In genomic region chr16:29922326-29922725, GRCh38 we compare ENCODE assay signal across 23 cellular contexts. TPM values are rescaled to one million over a fixed set of nuclear protein-coding genes. Genes with fewer than 3 reads are reported as not detected.
DNase-seq lines count a peak whose midpoint lies in the region; FAIRE-seq and TF ChIP-seq lines count a peak whose summit lies in the region.
"Had no signal": no experiment of that assay in that cellular context is flagged by ENCODE, and none has a peak within 500 bp of the region (broad histone marks: within the 10 kb centered on the region; RNA-seq: fewer than 3 reads in every experiment).

No MANE protein-coding gene starts in this region.

- H3K4me1 Mint-ChIP-seq in activated T-cell treated with anti-CD3 and anti-CD28 coated beads, Interleukin-2, amount 50 U/mL, for 24 hours (ENCODE audit: low read depth), result peaks cover 42% of the 10 kb centered on the region
- H3K4me1 Mint-ChIP-seq in astrocyte (ENCODE audit: low read depth, unreplicated experiment), result peaks cover 9% of the 10 kb centered on the region
- peaks cover 30% of the 10 kb centered on the region for H3K4me1 Mint-ChIP-seq in nephron

- peaks cover 16% of the 10 kb centered on the region for H4K20me1 ChIP-seq in astrocyte (ENCODE audit: insufficient read depth, low read length)

- H3K27ac Mint-ChIP-seq in activated T-cell treated with anti-CD3 and anti-CD28 coated beads, Interleukin-2, amount 50 U/mL, for 24 hours, result peak overlapping the region; percentile 22
- no peak overlapping the region for H3K27ac Mint-ChIP-seq in astrocyte (ENCODE audit: unreplicated experiment)
- H3K27ac Mint-ChIP-seq in nephron, result no peak overlapping the region
- H3K27ac Mint-ChIP-seq: GM23338 had no signal

- H3K27ac ChIP-seq in astrocyte (ENCODE audit: low read depth, low read length), result no peak overlapping the region
- H3K27ac ChIP-seq in testis, result peak overlapping the region; percentile 64 to 65
- H3K27ac ChIP-seq: PC-9 had no signal

- H3K79me2 ChIP-seq in astrocyte (ENCODE audit: insufficient read depth, low read length), result peaks cover 29% of the 10 kb centered on the region

- FAIRE-seq in astrocyte (lab: Jason Lieb, UNC), result no peak
- FAIRE-seq: GM18507 had no signal

- no peak overlapping the region for H2AFZ ChIP-seq in astrocyte (ENCODE audit: low read depth, low read length)
- H2AFZ ChIP-seq: GM23338, PC-9 had no signal

- no peaks in the 10 kb centered on the region for H3K9me3 ChIP-seq in astrocyte (ENCODE audit: insufficient read depth, low read depth, low read length)
- no peaks in the 10 kb centered on the region for H3K9me3 ChIP-seq in testis
- H3K9me3 ChIP-seq: BE2C, MG63 had no signal

- no peak for TF ChIP-seq POLR2A in testis (IDR thresholded peaks at IDR 0.05)

- no peak for TF ChIP-seq CTCF in astrocyte (IDR thresholded peaks at IDR 0.05; ENCODE audit: insufficient read depth, low read depth, low read length)
- TF ChIP-seq CTCF in nephron (IDR thresholded peaks at IDR 0.05; ENCODE audit: unreplicated experiment in 3 of 3), result no peak
- TF ChIP-seq CTCF in testis (IDR thresholded peaks at IDR 0.05), result no peak

- H3K9ac ChIP-seq in astrocyte (ENCODE audit: low read length), result no peak overlapping the region

- H3K4me3 Mint-ChIP-seq in activated T-cell treated with anti-CD3 and anti-CD28 coated beads, Interleukin-2, amount 50 U/mL, for 24 hours, result no peak overlapping the region
- H3K4me3 Mint-ChIP-seq in astrocyte (ENCODE audit: unreplicated experiment), result peak overlapping the region; percentile 20
- H3K4me3 Mint-ChIP-seq in nephron, result peak overlapping the region in 2 of 3 experiments; percentile 35 to 65
- H3K4me3 Mint-ChIP-seq: CD14-positive monocyte, H9 had no signal

- H3K36me3 ChIP-seq in astrocyte (ENCODE audit: insufficient read depth, low read length) (peaks cover 13% of the 10 kb centered on the region), testis (ENCODE audit: low read depth, missing control alignments) (peaks cover 2% of the 10 kb centered on the region)
- H3K36me3 ChIP-seq: BE2C had no signal

- no peaks in the 10 kb centered on the region for H3K9me3 Mint-ChIP-seq in activated T-cell treated with anti-CD3 and anti-CD28 coated beads, Interleukin-2, amount 50 U/mL, for 24 hours
- no peaks in the 10 kb centered on the region for H3K9me3 Mint-ChIP-seq in astrocyte (ENCODE audit: unreplicated experiment)
- H3K9me3 Mint-ChIP-seq in nephron, result no peaks in the 10 kb centered on the region
- H3K9me3 Mint-ChIP-seq: CD14-positive monocyte, GM23338, H9 had no signal

- H3K4me3 ChIP-seq in astrocyte (ENCODE audit: insufficient read depth, low read depth, low read length) (no peak overlapping the region), testis (no peak overlapping the region)
- H3K4me3 ChIP-seq: GM23338, MG63, PC-9 had no signal

- no peak overlapping the region for H3K4me2 ChIP-seq in astrocyte (ENCODE audit: low read length)
- H3K4me2 ChIP-seq: GM23338, PC-9 had no signal

- intact Hi-C loops in testis (cut with DNase I; ENCODE audit: low total_unique reads), result no loop called here

- H3K27me3 Mint-ChIP-seq in activated T-cell treated with anti-CD3 and anti-CD28 coated beads, Interleukin-2, amount 50 U/mL, for 24 hours, result no peaks in the 10 kb centered on the region
- H3K27me3 Mint-ChIP-seq in astrocyte (ENCODE audit: low read depth, unreplicated experiment) (no peaks in the 10 kb centered on the region), nephron (ENCODE audit: low read depth) (no peaks in the 10 kb centered on the region)

- DNase-seq in activated T-cell treated with anti-CD3 and anti-CD28 coated beads, Interleukin-2, amount 50 U/mL, for 24 hours, result no peak
- no peak for DNase-seq in activated T-cell treated with anti-CD3 and anti-CD28 coated beads, Interleukin-2, amount 50 U/mL, for 1 hour
- no peak for DNase-seq in astrocyte (ENCODE audit: low read depth)
- peak; percentile 61 for DNase-seq in testis
- no peak for DNase-seq in dermis blood vessel endothelial cell
- DNase-seq in GF-D8 (lab: John Stamatoyannopoulos, UW), result no peak
- DNase-seq in NCI-H446 (lab: John Stamatoyannopoulos, UW), result no peak
- DNase-seq: 8988T, ACHN, BE2C, Calu3, H9, KBM-7, MG63, NCI-H1105 treated with DMSO at 0.1 percent for 48 hours, NCI-H2029, NCI-H446 treated with DMSO at 0.1 percent for 48 hours, NCI-H526, PC-9 had no signal

- H3K27me3 ChIP-seq in astrocyte (ENCODE audit: insufficient read depth, low read length) (no peaks in the 10 kb centered on the region), testis (no peaks in the 10 kb centered on the region)
- H3K27me3 ChIP-seq: BE2C, MG63 had no signal

- H3K36me3 Mint-ChIP-seq in activated T-cell treated with anti-CD3 and anti-CD28 coated beads, Interleukin-2, amount 50 U/mL, for 24 hours (ENCODE audit: low read depth), result peaks cover 73% of the 10 kb centered on the region
- peaks cover 8% of the 10 kb centered on the region for H3K36me3 Mint-ChIP-seq in astrocyte (ENCODE audit: low read depth, unreplicated experiment)
- H3K36me3 Mint-ChIP-seq in nephron (ENCODE audit: low read depth), result peaks cover 26% of the 10 kb centered on the region

- 65 to 70% methylated on average over 2 of the region's 2 CpGs for WGBS in testis, 2 donors

- H3K4me1 ChIP-seq in astrocyte (ENCODE audit: insufficient read depth, low read length) (peaks cover 15% of the 10 kb centered on the region), testis (peaks cover 25% of the 10 kb centered on the region)
- H3K4me1 ChIP-seq: BE2C had no signal

RNA-seq across cellular contexts. Expression of gene KCTD13, which starts 3.7 kb away (rescaled TPM):
- total RNA-seq in astrocyte (25.1 and 27.1 TPM in 2 replicates), testis (100 to 1,000 TPM; 202 to 241 TPM), dermis blood vessel endothelial cell (7.7 and 15.7 TPM in 2 replicates)
- 126 TPM for polyA plus RNA-seq in testis (ENCODE audit: insufficient read depth, low read depth, low replicate concordance)

RNA-seq across cellular contexts. Expression of gene ASPHD1, which starts 22.0 kb away (rescaled TPM):
- total RNA-seq in astrocyte (43.3 and 44.8 TPM in 2 replicates), testis (10 to 100 TPM in 1 of 2 donors, 1 to 10 TPM in 1; 6.2 to 13.7 TPM), dermis blood vessel endothelial cell (0.47 TPM in 1 of 2 replicates, not detected in the other)
- 11.1 TPM for polyA plus RNA-seq in testis (ENCODE audit: insufficient read depth, low read depth, low replicate concordance)
- polyA plus RNA-seq: CD14-positive monocyte had no signal

RNA-seq across cellular contexts. Expression of gene SEZ6L2, which starts 23.0 kb away (rescaled TPM):
- 69.6 and 90.6 TPM in 2 replicates for total RNA-seq in astrocyte
- 10 to 100 TPM; 43.7 to 57.5 TPM for total RNA-seq in testis
- 40.9 TPM for polyA plus RNA-seq in testis (ENCODE audit: insufficient read depth, low read depth, low replicate concordance)
- 0.68 and 2.2 TPM in 2 replicates for total RNA-seq in dermis blood vessel endothelial cell
- polyA plus RNA-seq: CD14-positive monocyte had no signal

RNA-seq across cellular contexts. Expression of gene TMEM219, which starts 39.6 kb away (rescaled TPM):
- 96.6 and 104 TPM in 2 replicates for total RNA-seq in astrocyte
- 100 to 1,000 TPM; 160 to 203 TPM for total RNA-seq in testis
- polyA plus RNA-seq in testis (ENCODE audit: insufficient read depth, low read depth, low replicate concordance), result 280 TPM
- total RNA-seq in dermis blood vessel endothelial cell, result 61.6 and 125 TPM in 2 replicates

RNA-seq across cellular contexts. Expression of gene TAOK2, which starts 51.3 kb away (rescaled TPM):
- total RNA-seq in astrocyte, result 55.2 and 55.9 TPM in 2 replicates
- 100 to 1,000 TPM; 126 to 140 TPM for total RNA-seq in testis
- polyA plus RNA-seq in testis (ENCODE audit: insufficient read depth, low read depth, low replicate concordance), result 66.5 TPM
- total RNA-seq in dermis blood vessel endothelial cell, result 159 and 160 TPM in 2 replicates

Comparison
In these comparisons a context has a peak if more than half of its experiments do, and no peak if none do; other contexts are left out.
1. RNA of gene SEZ6L2, which starts 23.0 kb away (total RNA-seq): 69.6 to 90.6 TPM in astrocyte and 43.7 to 57.5 TPM in testis; 0.68 to 2.2 TPM in dermis blood vessel endothelial cell; every median in the first group is over 10 times any median in the second.